ENCODE assay signal across 16 cellular contexts in the genomic region with DNA sequence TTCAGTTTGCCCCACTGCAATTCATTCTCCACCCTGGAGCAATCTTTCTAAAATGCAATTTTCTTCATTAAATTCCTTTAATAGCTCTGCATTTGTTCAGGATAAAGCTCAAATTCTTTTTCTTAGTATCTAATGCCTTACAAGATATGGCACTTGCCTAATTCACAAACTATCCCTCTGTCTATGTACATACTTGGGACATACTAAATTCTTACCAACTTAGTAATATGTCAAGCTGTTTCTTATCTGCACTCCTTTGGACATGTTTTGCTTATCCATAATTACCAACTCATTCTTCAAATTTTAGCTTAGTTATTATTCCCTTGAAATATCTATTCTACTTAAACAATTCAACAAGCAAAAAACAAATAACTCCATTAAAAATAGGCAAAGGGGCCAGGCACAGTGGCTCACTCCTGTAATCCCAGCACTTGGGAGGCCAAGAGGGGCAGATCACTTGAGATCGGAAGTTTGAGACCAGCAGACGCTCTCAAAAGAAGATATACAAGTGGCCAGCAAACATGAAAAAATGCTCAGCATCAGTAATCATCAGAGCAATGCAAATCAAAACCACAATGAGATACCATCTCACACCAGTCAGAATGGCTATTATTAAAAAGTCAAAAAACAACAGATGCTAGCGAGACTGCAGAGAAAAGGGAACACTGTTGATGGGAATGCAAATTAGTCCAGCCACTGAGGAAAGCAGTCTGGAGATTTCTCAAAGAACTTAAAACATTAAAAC.
DNase-seq lines count a peak whose midpoint lies in the region; ATAC-seq and TF ChIP-seq lines count a peak whose summit lies in the region.
"Had no signal": no experiment of that assay in that cellular context is flagged by ENCODE, and none has a peak within 500 bp of the region (broad histone marks: within the 10 kb centered on the region; RNA-seq: fewer than 3 reads in every experiment).

No MANE protein-coding gene starts in this region.

- ATAC-seq in GM19324 (IDR thresholded peaks at IDR 0.05; ENCODE audit: low FRiP score, unreplicated experiment), result peak; percentile 69
- ATAC-seq: activated CD8-positive, alpha-beta T cell treated with anti-CD3 and anti-CD28 coated beads, Interleukin-2, amount 10 ng/mL, durations not matched to agents 7 days and 5 days; activated naive CD8-positive, alpha-beta T cell treated with anti-CD3 and anti-CD28 coated beads, Interleukin-2, amount 50 U/mL, for 24 hours; stimulated activated naive CD8-positive, alpha-beta T cell treated with anti-CD3 and anti-CD28 coated beads, Interleukin-15, Interleukin-2, amounts not matched to agents 100 U/mL and 50 U/mL, for 24 hours had no signal

- TF ChIP-seq CTCF in AG10803 (conservative IDR thresholded peaks at IDR 0.05; ENCODE audit: low read length) (no peak), GM13977 (IDR thresholded peaks at IDR 0.05; ENCODE audit: extremely low read depth, insufficient read depth, missing control alignments) (no peak)

- in situ Hi-C loops in GM13977 (cut with MboI; ENCODE audit: low pct_unique_long_range_greater_than_20kb, low sequenced_read_pairs, unreplicated experiment), result no loop called here

- peak; percentile 83 for DNase-seq in AG10803 (ENCODE audit: low read depth)
- peak; percentile 59 for DNase-seq in NCI-H226
- peak; percentile 51 for DNase-seq in fibroblast of peridontal ligament (ENCODE audit: extremely low read depth)
- DNase-seq in NCI-H1694 (lab: John Stamatoyannopoulos, UW), result no peak
- no peak for DNase-seq in midbrain (lab: John Stamatoyannopoulos, UW)
- DNase-seq in stimulated activated CD4-positive, alpha-beta T cell treated with anti-CD3 and anti-CD28 coated beads, Interleukin-4, amount 100 ng/mL, for 4 hours, result no peak
- DNase-seq in GM13977 (ENCODE audit: low spot score), result no peak
- DNase-seq: activated CD8-positive, alpha-beta T cell treated with anti-CD3 and anti-CD28 coated beads, Interleukin-2, amount 10 ng/mL, durations not matched to agents 7 days and 5 days; activated naive CD8-positive, alpha-beta T cell treated with anti-CD3 and anti-CD28 coated beads, Interleukin-2, amount 50 U/mL, for 24 hours; cerebellar nuclear complex; COR-L47; immature natural killer cell; NCI-H446; stimulated activated naive CD8-positive, alpha-beta T cell treated with anti-CD3 and anti-CD28 coated beads, Interleukin-15, Interleukin-2, amounts not matched to agents 100 U/mL and 50 U/mL, for 24 hours had no signal

- H3K4me3 ChIP-seq in AG10803 (ENCODE audit: low read length), result no peak overlapping the region
- H3K4me3 ChIP-seq: neural progenitor cell had no signal

Comparison
In these comparisons a context has a peak if more than half of its experiments do, and no peak if none do; other contexts are left out.
1. DNase-seq: peak in AG10803 (single experiment), NCI-H226 (single experiment) and fibroblast of peridontal ligament (single experiment); none in NCI-H1694 (single experiment), midbrain (single experiment), stimulated activated CD4-positive, alpha-beta T cell treated with anti-CD3 and anti-CD28 coated beads, Interleukin-4, amount 100 ng/mL, for 4 hours (0 of 2) and GM13977 (single experiment).